In the genomic region with DNA sequence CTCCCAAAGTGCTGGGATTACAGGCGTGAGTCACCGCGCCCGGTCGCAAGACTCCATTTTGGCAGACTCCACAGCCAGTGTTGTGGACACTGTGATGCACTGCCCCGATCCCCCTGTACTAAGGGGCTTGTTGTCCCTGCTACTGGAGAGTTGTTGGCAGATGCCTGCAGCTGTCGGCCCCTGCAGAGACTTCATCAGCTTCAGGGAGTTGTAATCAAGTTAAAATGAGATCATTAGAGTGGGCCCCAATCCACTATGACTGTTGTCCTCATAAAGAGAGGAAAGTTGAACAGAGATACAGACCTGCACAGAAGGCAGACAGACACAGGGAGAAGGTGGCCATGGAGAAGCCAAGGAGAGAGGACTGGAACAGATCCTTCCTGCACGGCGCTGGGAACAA, we compare ENCODE assay signal across 22 cellular contexts.
"Had no signal": no experiment of that assay in that cellular context is flagged by ENCODE, and none has a peak within 500 bp of the region (broad histone marks: within the 10 kb centered on the region; RNA-seq: fewer than 3 reads in every experiment).

No MANE protein-coding gene starts in this region.

- H3K27ac Mint-ChIP-seq: activated CD4-positive, alpha-beta T cell treated with anti-CD3 and anti-CD28 coated beads, Interleukin-2, amount 10 ng/mL, durations not matched to agents 7 days and 5 days; activated T-cell treated with anti-CD3 and anti-CD28 coated beads, Interleukin-2, amount 50 U/mL, for 72 hours; dendritic cell treated with granulocyte-macrophage colony-stimulating factor and Interleukin-4, amounts not matched to agents 40 ng/mL and 50 ng/mL, for 4 days; stimulated activated effector memory CD8-positive, alpha-beta T cell treated with anti-CD3 and anti-CD28 coated beads, Interleukin-12 subunit alpha, Interleukin-12 subunit beta, amount 100 ng/mL, for 72 hours; type B pancreatic cell had no signal

- H3K36me3 ChIP-seq: ascending aorta, esophagus squamous epithelium, lower lobe of right lung, prostate gland, stomach had no signal

- H3K9me3 ChIP-seq: ascending aorta, esophagus squamous epithelium, lower lobe of right lung, prostate gland, stomach, testis had no signal

- ATAC-seq: activated CD4-positive, CD25-positive, alpha-beta regulatory T cell treated with anti-CD3 and anti-CD28 coated beads, Interleukin-2, amount 50 U/mL, for 24 hours; activated T-cell treated with anti-CD3 and anti-CD28 coated beads, Interleukin-2, amount 50 U/mL, for 72 hours; left colon; lower lobe of right lung; right cardiac atrium; stimulated activated effector memory CD8-positive, alpha-beta T cell treated with anti-CD3 and anti-CD28 coated beads, Interleukin-12 subunit alpha, Interleukin-12 subunit beta, amount 100 ng/mL, for 72 hours had no signal

- H3K4me3 ChIP-seq: ascending aorta, esophagus squamous epithelium, lower lobe of right lung, prostate gland, stomach, testis had no signal

- H3K27me3 ChIP-seq: ascending aorta, esophagus squamous epithelium, stomach, testis had no signal

- H3K4me1 Mint-ChIP-seq: activated CD4-positive, alpha-beta T cell treated with anti-CD3 and anti-CD28 coated beads, Interleukin-2, amount 10 ng/mL, durations not matched to agents 7 days and 5 days; stimulated activated effector memory CD8-positive, alpha-beta T cell treated with anti-CD3 and anti-CD28 coated beads, Interleukin-12 subunit alpha, Interleukin-12 subunit beta, amount 100 ng/mL, for 72 hours had no signal

- DNase-seq: activated CD4-positive, alpha-beta T cell treated with anti-CD3 and anti-CD28 coated beads, Interleukin-2, amount 10 ng/mL, durations not matched to agents 7 days and 5 days; activated effector memory CD4-positive, alpha-beta T cell treated with anti-CD3 and anti-CD28 coated beads, Interleukin-2, amount 50 U/mL, for 16 hours; activated naive CD4-positive, alpha-beta T cell treated with anti-CD3 and anti-CD28 coated beads, Interleukin-2, amount 50 U/mL, for 16 hours; activated T-cell treated with anti-CD3 and anti-CD28 coated beads, Interleukin-2, amount 50 U/mL, for 72 hours; effector memory CD4-positive, alpha-beta T cell; esophagus squamous epithelium; hippocampal formation; left colon; lower lobe of right lung; right cardiac atrium; small intestine; stimulated activated CD4-positive, alpha-beta T cell treated with anti-CD3 and anti-CD28 coated beads, Interleukin-4, amount 100 ng/mL, for 24 hours; stomach; T-helper 1 cell; T1000; testis had no signal

- H3K9me3 Mint-ChIP-seq: activated CD4-positive, alpha-beta T cell treated with anti-CD3 and anti-CD28 coated beads, Interleukin-2, amount 10 ng/mL, durations not matched to agents 7 days and 5 days; activated T-cell treated with anti-CD3 and anti-CD28 coated beads, Interleukin-2, amount 50 U/mL, for 72 hours; dendritic cell treated with granulocyte-macrophage colony-stimulating factor and Interleukin-4, amounts not matched to agents 40 ng/mL and 50 ng/mL, for 4 days; stimulated activated effector memory CD8-positive, alpha-beta T cell treated with anti-CD3 and anti-CD28 coated beads, Interleukin-12 subunit alpha, Interleukin-12 subunit beta, amount 100 ng/mL, for 72 hours; type B pancreatic cell had no signal

- H3K27ac ChIP-seq: ascending aorta, esophagus squamous epithelium, lower lobe of right lung, prostate gland, stomach, testis had no signal

- H3K4me3 Mint-ChIP-seq: activated CD4-positive, alpha-beta T cell treated with anti-CD3 and anti-CD28 coated beads, Interleukin-2, amount 10 ng/mL, durations not matched to agents 7 days and 5 days; activated T-cell treated with anti-CD3 and anti-CD28 coated beads, Interleukin-2, amount 50 U/mL, for 72 hours; dendritic cell treated with granulocyte-macrophage colony-stimulating factor and Interleukin-4, amounts not matched to agents 40 ng/mL and 50 ng/mL, for 4 days; stimulated activated effector memory CD8-positive, alpha-beta T cell treated with anti-CD3 and anti-CD28 coated beads, Interleukin-12 subunit alpha, Interleukin-12 subunit beta, amount 100 ng/mL, for 72 hours; type B pancreatic cell had no signal

- H3K27me3 Mint-ChIP-seq: dendritic cell treated with granulocyte-macrophage colony-stimulating factor and Interleukin-4, amounts not matched to agents 40 ng/mL and 50 ng/mL, for 4 days; type B pancreatic cell had no signal

- H3K36me3 Mint-ChIP-seq: stimulated activated effector memory CD8-positive, alpha-beta T cell treated with anti-CD3 and anti-CD28 coated beads, Interleukin-12 subunit alpha, Interleukin-12 subunit beta, amount 100 ng/mL, for 72 hours; type B pancreatic cell had no signal
